In the genomic region with DNA sequence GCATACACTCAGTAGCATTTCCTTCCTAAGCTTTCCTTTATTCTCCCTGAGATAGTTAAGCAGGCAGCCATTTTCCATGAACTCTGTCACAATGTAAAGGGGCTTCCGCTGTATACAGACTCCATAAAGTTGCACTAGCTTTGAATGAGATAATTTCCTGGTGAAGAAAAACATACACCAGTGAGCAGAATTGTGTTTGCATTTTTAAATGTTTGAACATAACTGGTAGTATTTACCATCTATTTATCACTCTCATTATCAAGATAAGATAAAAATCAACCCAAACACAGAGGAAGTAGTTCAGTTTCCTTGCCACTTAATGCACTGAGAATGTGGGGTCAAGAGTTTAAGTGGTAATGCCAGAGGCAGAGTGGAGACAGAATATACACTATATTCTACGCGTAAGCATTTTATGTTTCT, we compare ENCODE assay signal across 11 cellular contexts. TPM values are rescaled to one million over a fixed set of nuclear protein-coding genes. Genes with fewer than 3 reads are reported as not detected.
DNase-seq lines count a peak whose midpoint lies in the region; ATAC-seq, FAIRE-seq and TF ChIP-seq lines count a peak whose summit lies in the region.
"Had no signal": no experiment of that assay in that cellular context is flagged by ENCODE, and none has a peak within 500 bp of the region (broad histone marks: within the 10 kb centered on the region; RNA-seq: fewer than 3 reads in every experiment).

No MANE protein-coding gene starts in this region.

- TF ChIP-seq POLR2A in H54 (IDR thresholded peaks at IDR 0.05; ENCODE audit: low read depth, low read length) = no peak

- POLR2A ChIA-PET in PC-9 (lab: Charles Lee; ENCODE audit: unreplicated experiment) = interaction anchor here (0.5 kb wide), 1 partner anchor 306 kb away, joined by 7 read pairs; no protein-coding TSS in a partner anchor

- ATAC-seq in pancreas (peak; percentile 51 to 62 (median 59)), GM21529 (IDR thresholded peaks at IDR 0.05; ENCODE audit: unreplicated experiment) (no peak), HG02981 (IDR thresholded peaks at IDR 0.05; ENCODE audit: unreplicated experiment) (no peak)

- TSS peak; percentile 57 for BruUV-seq in PC-9 (replicated peaks; lab: Mats Ljungman, UMichigan)

- no peak for DNase-seq in H54 (ENCODE audit: insufficient read length, low spot score)
- peak; percentile 23 to 96 for DNase-seq in PC-9
- DNase-seq in fibroblast of the aortic adventitia (ENCODE audit: low read depth) = peak; percentile 46
- DNase-seq in pancreas = no peak
- no peak for DNase-seq in DMS114 treated with DMSO at 0.1 percent for 48 hours (lab: John Stamatoyannopoulos, UW; ENCODE audit: unreplicated experiment)
- no peak for DNase-seq in left ventricle myocardium inferior
- DNase-seq: activated CD4-positive, alpha-beta T cell treated with anti-CD3 and anti-CD28 coated beads, Interleukin-2, amount 10 ng/mL, durations not matched to agents 7 days and 5 days; activated gamma-delta T cell; NCI-H510A treated with DMSO at 0.1 percent for 48 hours had no signal

- peak overlapping the region; percentile 56; the same call in 1 of the 2 replicates for H2AFZ ChIP-seq in PC-9

- H3K79me2 ChIP-seq in PC-9 (ENCODE audit: low read depth) = no peaks in the 10 kb centered on the region

- peak overlapping the region; percentile 73 for H3K4me2 ChIP-seq in PC-9

- H3K36me3 ChIP-seq in PC-9 (ENCODE audit: low read depth) = peaks cover 9% of the 10 kb centered on the region
- H3K36me3 ChIP-seq in pancreas = no peaks in the 10 kb centered on the region
- no peaks in the 10 kb centered on the region for H3K36me3 ChIP-seq in left ventricle myocardium inferior

- CTCF ChIA-PET in PC-9 (lab: Charles Lee) = no interaction called here

- TF ChIP-seq CTCF in PC-9 (conservative IDR thresholded peaks at IDR 0.05) (no peak), fibroblast of the aortic adventitia (IDR thresholded peaks at IDR 0.05; ENCODE audit: insufficient read depth, low read length) (no peak), pancreas (IDR thresholded peaks at IDR 0.05) (no peak), left ventricle myocardium inferior (IDR thresholded peaks at IDR 0.05; ENCODE audit: borderline replicate concordance) (no peak)

- H3K4me1 ChIP-seq in PC-9 (replicated peaks; ENCODE audit: insufficient read depth) = peaks cover 58% of the 10 kb centered on the region
- H3K4me1 ChIP-seq in pancreas = no peaks in the 10 kb centered on the region
- no peaks in the 10 kb centered on the region for H3K4me1 ChIP-seq in left ventricle myocardium inferior

- H3K4me3 ChIP-seq in PC-9 (peak overlapping the region; percentile 43; the same call in 1 of the 2 replicates), fibroblast of the aortic adventitia (ENCODE audit: low read depth, low read length) (no peak overlapping the region), pancreas (no peak overlapping the region), left ventricle myocardium inferior (no peak overlapping the region)

- 52 to 79% methylated on average over 3 of the region's 3 CpGs for WGBS in pancreas, 2 donors

- peak; percentile 52 for FAIRE-seq in H54 (lab: Jason Lieb, UNC)
- no peak for FAIRE-seq in pancreas (lab: Jason Lieb, UNC)

- intact Hi-C loops in PC-9 (cut with micrococcal nuclease; ENCODE audit: unreplicated experiment) (loop anchor here (1.0 to 10.0 kb wide), 3 partner anchors 48 to 375 kb away; partner anchors contain the start of gene NFXL1), pancreas (cut with DNase I) (loop anchor here in 2 of 3 donors (10.0 kb wide), 3 partner anchors 65 to 405 kb away; partner anchors contain the start of genes CNGA1 (in 1 of the 2) and NIPAL1 (in 1 of the 2)), left ventricle myocardium inferior (cut with micrococcal nuclease) (loop anchor here (10.0 kb wide), 1 partner anchor 75 kb away; no protein-coding TSS in a partner anchor)

- H3F3A ChIP-seq in PC-9 (ENCODE audit: insufficient read depth, low read depth) = peaks cover 32% of the 10 kb centered on the region

- no peaks in the 10 kb centered on the region for H3K9me2 ChIP-seq in PC-9 (ENCODE audit: insufficient read depth)

- H4K20me1 ChIP-seq in PC-9 (ENCODE audit: insufficient read depth) = no peaks in the 10 kb centered on the region

- H3K9me3 ChIP-seq in PC-9 (ENCODE audit: insufficient read depth, low read depth) (peaks cover 32% of the 10 kb centered on the region), pancreas (no peaks in the 10 kb centered on the region), left ventricle myocardium inferior (replicated peaks) (no peaks in the 10 kb centered on the region)

- H3K27me3 ChIP-seq in PC-9 (ENCODE audit: insufficient read depth, low read depth) (no peaks in the 10 kb centered on the region), pancreas (no peaks in the 10 kb centered on the region), left ventricle myocardium inferior (ENCODE audit: low read depth) (no peaks in the 10 kb centered on the region)

- H3K27ac ChIP-seq in PC-9 (peak overlapping the region; percentile 86), pancreas (peak overlapping the region in 3 of 4 donors; percentile 2 to 32 (median 26)), left ventricle myocardium inferior (replicated peaks) (no peak overlapping the region)

RNA-seq across cellular contexts. Expression of gene TXK, which starts 54.1 kb away (rescaled TPM):
- total RNA-seq in PC-9 (2021) (1.4 and 2.6 TPM in 2 replicates), fibroblast of the aortic adventitia (ENCODE audit: low replicate concordance) (0.25 and 0.90 TPM in 2 replicates), pancreas (1 to 10 TPM in 1 of 6 donors, under 1 TPM in 5; 0.51 to 1.6 (median 0.81) TPM), left ventricle myocardium inferior (0.71 TPM)
- polyA plus RNA-seq in pancreas = under 1 TPM; 0.46 to 0.70 TPM

Comparison
In these comparisons a context has a peak if more than half of its experiments do, and no peak if none do; other contexts are left out.
1. DNase-seq: peak in PC-9 (2 of 2) and fibroblast of the aortic adventitia (single experiment); none in H54 (single experiment), pancreas (0 of 6), DMS114 treated with DMSO at 0.1 percent for 48 hours (single experiment) and left ventricle myocardium inferior (single experiment).
2. ATAC-seq: peak in pancreas (4 of 4); none in GM21529 (single experiment) and HG02981 (single experiment).